15 cellular contexts compared by ENCODE assay signal in the genomic region with DNA sequence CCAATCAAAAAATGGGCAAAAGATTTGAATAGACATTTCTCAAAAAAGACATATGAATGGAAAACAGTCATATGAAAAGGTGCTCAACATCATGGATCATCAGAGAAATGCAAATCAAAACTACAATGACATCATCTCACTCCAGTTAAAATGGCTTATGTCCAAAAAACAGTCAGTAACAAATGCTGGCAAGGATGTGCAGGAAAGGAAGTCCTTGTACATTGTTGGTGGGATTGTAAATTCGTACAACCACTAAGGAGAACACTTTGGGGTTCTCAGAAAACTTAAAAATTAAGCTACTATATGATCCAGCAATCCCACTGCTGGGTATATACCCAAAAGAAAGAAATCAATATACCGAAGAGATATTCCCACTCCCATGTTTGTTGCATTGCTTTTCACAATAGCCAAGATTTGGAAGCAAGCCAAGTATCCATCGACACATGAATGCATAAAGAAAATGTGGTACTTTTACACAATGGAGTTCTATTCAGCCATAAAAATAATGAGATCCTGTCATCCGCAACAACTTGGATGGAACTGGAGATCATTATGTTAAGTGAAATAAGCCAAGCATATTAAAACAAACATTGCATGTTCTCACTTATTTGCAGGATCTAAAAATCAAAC. TPM values are rescaled to one million over a fixed set of nuclear protein-coding genes. Genes with fewer than 3 reads are reported as not detected.
A peak's percentile ranks its signal among the peaks of the same experiment; 100 is the strongest.
DNase-seq lines count a peak whose midpoint lies in the region; ATAC-seq lines count a peak whose summit lies in the region.
"Had no signal": no experiment of that assay in that cellular context is flagged by ENCODE, and none has a peak within 500 bp of the region (broad histone marks: within the 10 kb centered on the region; RNA-seq: fewer than 3 reads in every experiment).

No MANE protein-coding gene starts in this region.

- DNase-seq in DMS79 (lab: John Stamatoyannopoulos, UW) (peak; percentile 97), NCI-H1417 treated with DMSO at 0.1 percent for 48 hours (lab: John Stamatoyannopoulos, UW) (peak; percentile 31), NCI-H748 (lab: John Stamatoyannopoulos, UW; ENCODE audit: unreplicated experiment) (peak; percentile 90), glomerular endothelial cell (ENCODE audit: extremely low read depth, low read depth, low spot score) (peak; percentile 68), HuH-7.5 (ENCODE audit: low spot score) (no peak), left colon (no peak), OCI-M1 (lab: John Stamatoyannopoulos, UW) (no peak)
- DNase-seq: activated CD4-positive, CD25-positive, alpha-beta regulatory T cell treated with anti-CD3 and anti-CD28 coated beads, Interleukin-2, amount 50 U/mL, for 72 hours; activated T-cell treated with anti-CD3 and anti-CD28 coated beads, Interleukin-2, amount 50 U/mL, for 4 hours; body of pancreas; CD4-positive, CD25-positive, alpha-beta regulatory T cell; hippocampal formation; tibial artery had no signal

- no peak for ATAC-seq in left colon
- ATAC-seq in GM21367 (IDR thresholded peaks at IDR 0.05; ENCODE audit: unreplicated experiment) = no peak
- ATAC-seq: activated T-cell treated with anti-CD3 and anti-CD28 coated beads, Interleukin-2, amount 50 U/mL, for 4 hours; body of pancreas had no signal

- intact Hi-C loops in left colon (cut with DNase I, micrococcal nuclease) = no loop called here

RNA-seq across cellular contexts. Expression of a gene that starts 17.9 kb away (rescaled TPM):
- total RNA-seq in glomerular endothelial cell (0.92 and 3.0 TPM in 2 replicates), left colon (1 to 10 TPM; 2.2 to 2.7 TPM)

RNA-seq across cellular contexts. Expression of a gene that starts 56.0 kb away (rescaled TPM):
- total RNA-seq in glomerular endothelial cell (27.0 and 38.0 TPM in 2 replicates), left colon (1 to 10 TPM; 3.9 to 5.4 TPM)
- total RNA-seq: LHCN-M2 had no signal

Comparison
In these comparisons a context has a peak if more than half of its experiments do, and no peak if none do; other contexts are left out.
1. DNase-seq: peak in DMS79 (single experiment), NCI-H1417 treated with DMSO at 0.1 percent for 48 hours (single experiment), NCI-H748 (single experiment) and glomerular endothelial cell (single experiment); none in HuH-7.5 (single experiment), left colon (0 of 2) and OCI-M1 (single experiment).